ENCODE assay signal across 34 cellular contexts in genomic region chr19:49092686-49093085, GRCh38. TPM values are rescaled to one million over a fixed set of nuclear protein-coding genes. Genes with fewer than 3 reads are reported as not detected.
"Had no signal": no experiment of that assay in that cellular context is flagged by ENCODE, and none has a peak within 500 bp of the region (broad histone marks: within the 10 kb centered on the region; RNA-seq: fewer than 3 reads in every experiment).

No MANE protein-coding gene starts in this region.

- H3K27ac Mint-ChIP-seq: activated CD4-positive, alpha-beta memory T cell treated with anti-CD3 and anti-CD28 coated beads, Interleukin-2, amount 10 ng/mL, durations not matched to agents 7 days and 5 days; activated CD8-positive, alpha-beta memory T cell treated with anti-CD3 and anti-CD28 coated beads, Interleukin-2, amount 10 ng/mL, durations not matched to agents 7 days and 5 days; activated naive CD4-positive, alpha-beta T cell treated with anti-CD3 and anti-CD28 coated beads, Interleukin-2, amount 10 ng/mL, durations not matched to agents 7 days and 5 days; activated naive CD8-positive, alpha-beta T cell treated with anti-CD3 and anti-CD28 coated beads, Interleukin-2, amount 10 ng/mL, durations not matched to agents 7 days and 5 days had no signal

- H3K9me3 ChIP-seq: ascending aorta, Peyer's patch had no signal

- H3K4me3 ChIP-seq: ascending aorta, cardiac muscle cell, Peyer's patch had no signal

- H3K27me3 ChIP-seq: ascending aorta, cardiac muscle cell, Peyer's patch had no signal

- H3K4me3 Mint-ChIP-seq: activated CD4-positive, alpha-beta memory T cell treated with anti-CD3 and anti-CD28 coated beads, Interleukin-2, amount 10 ng/mL, durations not matched to agents 7 days and 5 days; activated CD8-positive, alpha-beta memory T cell treated with anti-CD3 and anti-CD28 coated beads, Interleukin-2, amount 10 ng/mL, durations not matched to agents 7 days and 5 days; activated naive CD4-positive, alpha-beta T cell treated with anti-CD3 and anti-CD28 coated beads, Interleukin-2, amount 10 ng/mL, durations not matched to agents 7 days and 5 days; activated naive CD8-positive, alpha-beta T cell treated with anti-CD3 and anti-CD28 coated beads, Interleukin-2, amount 10 ng/mL, durations not matched to agents 7 days and 5 days; central memory CD8-positive, alpha-beta T cell had no signal

- H3K4me1 ChIP-seq: ascending aorta had no signal

- ATAC-seq: activated CD8-positive, alpha-beta memory T cell treated with anti-CD3 and anti-CD28 coated beads, Interleukin-2, amount 10 ng/mL, durations not matched to agents 7 days and 5 days; PC-3; Right ventricle myocardium inferior had no signal

- DNase-seq: activated CD4-positive, alpha-beta memory T cell treated with anti-CD3 and anti-CD28 coated beads, Interleukin-2, amount 10 ng/mL, durations not matched to agents 7 days and 5 days; activated CD4-positive, alpha-beta T cell treated with anti-CD3 and anti-CD28 coated beads for 1 hour; activated CD4-positive, alpha-beta T cell treated with anti-CD3 and anti-CD28 coated beads for 48 hours; activated CD4-positive, CD25-positive, alpha-beta regulatory T cell; activated CD8-positive, alpha-beta memory T cell treated with anti-CD3 and anti-CD28 coated beads for 24 hours; activated CD8-positive, alpha-beta memory T cell treated with anti-CD3 and anti-CD28 coated beads, Interleukin-2, amount 10 ng/mL, durations not matched to agents 7 days and 5 days; activated CD8-positive, alpha-beta memory T cell treated with anti-CD3 and anti-CD28 coated beads, Interleukin-2, amount 50 U/mL, for 48 hours; activated effector memory CD4-positive, alpha-beta T cell treated with Interleukin-2 at 50 U/mL for 16 hours; activated naive CD4-positive, alpha-beta T cell treated with anti-CD3 and anti-CD28 coated beads, Interleukin-2, amount 10 ng/mL, durations not matched to agents 7 days and 5 days; activated naive CD8-positive, alpha-beta T cell treated with anti-CD3 and anti-CD28 coated beads, Interleukin-2, amount 10 ng/mL, durations not matched to agents 7 days and 5 days; activated T-cell treated with anti-CD3 and anti-CD28 coated beads, Interleukin-2, amount 50 U/mL, for 48 hours; amygdala; Karpas-422; KBM-7; NCI-H1105; NCI-H1417 treated with DMSO at 0.1 percent for 48 hours; NCI-H1694 treated with DMSO at 0.1 percent for 48 hours; NCI-H2029; NCI-H345; NCI-H524 treated with DMSO at 0.1 percent for 48 hours; PC-3; Peyer's patch; RPMI8226; SW 1271; T-helper 1 cell; T-helper 2 cell; T-helper 9 cell had no signal

- H3K9me3 Mint-ChIP-seq: activated CD4-positive, alpha-beta memory T cell treated with anti-CD3 and anti-CD28 coated beads, Interleukin-2, amount 10 ng/mL, durations not matched to agents 7 days and 5 days; activated naive CD4-positive, alpha-beta T cell treated with anti-CD3 and anti-CD28 coated beads, Interleukin-2, amount 10 ng/mL, durations not matched to agents 7 days and 5 days; activated naive CD8-positive, alpha-beta T cell treated with anti-CD3 and anti-CD28 coated beads, Interleukin-2, amount 10 ng/mL, durations not matched to agents 7 days and 5 days; central memory CD8-positive, alpha-beta T cell had no signal

- H3K27ac ChIP-seq: ascending aorta, cardiac muscle cell, Peyer's patch, VCaP had no signal

RNA-seq across cellular contexts. Expression of gene KCNA7, which starts 20.2 kb away (rescaled TPM):
- total RNA-seq: activated CD4-positive, alpha-beta memory T cell treated with anti-CD3 and anti-CD28 coated beads, Interleukin-2, amount 10 ng/mL, durations not matched to agents 7 days and 5 days; activated CD8-positive, alpha-beta memory T cell treated with anti-CD3 and anti-CD28 coated beads, Interleukin-2, amount 10 ng/mL, durations not matched to agents 7 days and 5 days; activated naive CD8-positive, alpha-beta T cell treated with anti-CD3 and anti-CD28 coated beads, Interleukin-2, amount 10 ng/mL, durations not matched to agents 7 days and 5 days; ascending aorta; MCF 10A; NCI-H460; PC-3; Peyer's patch had no signal

RNA-seq across cellular contexts. Expression of gene C19orf73, which starts 26.3 kb away (rescaled TPM):
- total RNA-seq: ascending aorta had no signal
